In genomic region chr16:23310744-23311143, GRCh38 we compare ENCODE assay signal across 41 cellular contexts. TPM values are rescaled to one million over a fixed set of nuclear protein-coding genes. Genes with fewer than 3 reads are reported as not detected.
A peak's percentile ranks its signal among the peaks of the same experiment; 100 is the strongest.
DNase-seq lines count a peak whose midpoint lies in the region; ATAC-seq, FAIRE-seq and TF ChIP-seq lines count a peak whose summit lies in the region.
"Had no signal": no experiment of that assay in that cellular context is flagged by ENCODE, and none has a peak within 500 bp of the region (broad histone marks: within the 10 kb centered on the region; RNA-seq: fewer than 3 reads in every experiment).

No MANE protein-coding gene starts in this region.

- no peaks in the 10 kb centered on the region for H3K9me1 ChIP-seq in K562 (ENCODE audit: control insufficient read depth, insufficient read depth, low read length)

- intact Hi-C loops in Panc1 (cut with micrococcal nuclease; ENCODE audit: unreplicated experiment), result no loop called here
- intact Hi-C loops in K562 (cut with micrococcal nuclease), result no loop called here

- no peak overlapping the region for H3K9ac ChIP-seq in K562 (ENCODE audit: insufficient read depth in 1 of 2, low read depth in 2 of 2, low read length in 2 of 2)
- no peak overlapping the region for H3K9ac ChIP-seq in trophoblast cell (ENCODE audit: low read length)
- H3K9ac ChIP-seq: BLaER1; BLaER1 treated with 17β-estradiol and CSF1 and Interleukin-3, amounts not matched to agents 10 nM and 100 nM had no signal

- in situ Hi-C loops in Panc1 (cut with HindIII; ENCODE audit: low pct_unique_long_range_greater_than_20kb, low sequenced_read_pairs) (no loop called here), K562 (cut with MboI) (no loop called here)

- no peaks in the 10 kb centered on the region for H3K79me1 ChIP-seq in trophoblast cell (ENCODE audit: low read length)

- H2AFZ ChIP-seq in K562 (ENCODE audit: low read depth, low read length), result no peak overlapping the region
- no peak overlapping the region for H2AFZ ChIP-seq in trophoblast cell (ENCODE audit: insufficient read depth, low read length, poor library complexity)

- H4K20me1 ChIP-seq in K562 (replicated peaks; ENCODE audit: control insufficient read depth, insufficient read depth, low read length), result no peaks in the 10 kb centered on the region; the same call in 1 of the 2 replicates
- H4K20me1 ChIP-seq: BLaER1; BLaER1 treated with 17β-estradiol and CSF1 and Interleukin-3, amounts not matched to agents 10 nM and 100 nM had no signal

- no peak overlapping the region for H2AK5ac ChIP-seq in trophoblast cell (ENCODE audit: low read length)

- H3K27ac ChIP-seq in HEK293 (ENCODE audit: extremely low read depth, low read depth, low read length) (no peak overlapping the region), Panc1 (ENCODE audit: low read length) (peak overlapping the region; percentile 52; the same call in 1 of the 2 replicates), K562 (ENCODE audit: extremely low read depth, low read depth, low read length) (no peak overlapping the region), trophoblast cell (ENCODE audit: low read depth, low read length) (no peak overlapping the region)
- H3K27ac ChIP-seq: 22Rv1; A549; BLaER1; BLaER1 treated with 17β-estradiol and CSF1 and Interleukin-3, amounts not matched to agents 10 nM and 100 nM; C4-2B had no signal

- ATAC-seq in Panc1 (no peak), K562 (no peak), HG02763 (IDR thresholded peaks at IDR 0.05; ENCODE audit: unreplicated experiment) (no peak), HG02840 (IDR thresholded peaks at IDR 0.05; ENCODE audit: low FRiP score, unreplicated experiment) (no peak)
- ATAC-seq: A549; CD8-positive, alpha-beta T cell had no signal

- no peak overlapping the region for H2BK12ac ChIP-seq in trophoblast cell (ENCODE audit: low read length)

- H3K79me2 ChIP-seq in K562 (ENCODE audit: control insufficient read depth, insufficient read depth, low read length) (no peaks in the 10 kb centered on the region), trophoblast cell (ENCODE audit: control insufficient read depth, insufficient read depth, low read length, poor library complexity) (no peaks in the 10 kb centered on the region)

- no peak overlapping the region for H4K91ac ChIP-seq in trophoblast cell (ENCODE audit: low read depth, low read length)

- POLR2A ChIA-PET in HEK293 (lab: Yijun Ruan, JAX) (no interaction called here), Panc1 (lab: Charles Lee) (interaction anchor here (0.6 kb wide), 1 partner anchor 45 kb away, joined by 11 read pairs; no protein-coding TSS in a partner anchor), K562 (lab: Yijun Ruan, JAX) (no interaction called here)

- no peak overlapping the region for H2BK5ac ChIP-seq in trophoblast cell (ENCODE audit: low read depth, low read length, poor library complexity)

- no peak for TF ChIP-seq POLR2A in K562 (conservative IDR thresholded peaks at IDR 0.05)

- no peak overlapping the region for H3K14ac ChIP-seq in trophoblast cell (ENCODE audit: low read length)

- H3K4me3 ChIP-seq in HEK293 (ENCODE audit: low read depth, low read length) (no peak overlapping the region), Panc1 (ENCODE audit: low read depth in 2 of 2, low read length in 2 of 2) (no peak overlapping the region), K562 (no peak overlapping the region), trophoblast cell (ENCODE audit: low read depth, low read length) (no peak overlapping the region)
- H3K4me3 ChIP-seq: A549; BLaER1; BLaER1 treated with 17β-estradiol and CSF1 and Interleukin-3, amounts not matched to agents 10 nM and 100 nM had no signal

- H4K8ac ChIP-seq in trophoblast cell (ENCODE audit: low read depth, low read length), result no peak overlapping the region

- TF ChIP-seq CTCF in HEK293 (tag by site-specific recombination; IDR thresholded peaks at IDR 0.05) (no peak), Panc1 (IDR thresholded peaks at IDR 0.05) (no peak), K562 (IDR thresholded peaks at IDR 0.05 in 2 of 3, conservative IDR thresholded peaks at IDR 0.05 in 1 of 3; ENCODE audit: insufficient read depth in 2 of 3, low read depth in 1 of 3, low read length in 3 of 3) (no peak)

- TF ChIP-seq RAD21 in K562 (CRISPR knock-in tag; conservative IDR thresholded peaks at IDR 0.05 in 1 of 2, IDR thresholded peaks at IDR 0.05 in 1 of 2), result no peak

- TF ChIP-seq EP300 in K562 (IDR thresholded peaks at IDR 0.05; ENCODE audit: low read length), result no peak

- H3K4me1 ChIP-seq in HEK293 (ENCODE audit: control insufficient read depth, insufficient read depth, low read length) (no peaks in the 10 kb centered on the region; the same call in 1 of the 2 replicates), Panc1 (ENCODE audit: control insufficient read depth, insufficient read depth, low read length) (peaks cover 34% of the 10 kb centered on the region), K562 (replicated peaks in 1 of 2; ENCODE audit: control insufficient read depth in 2 of 2, insufficient read depth in 2 of 2, low read length in 2 of 2) (no peaks in the 10 kb centered on the region), trophoblast cell (ENCODE audit: control insufficient read depth in 1 of 2, insufficient read depth in 2 of 2, low read length in 2 of 2) (peaks cover 0 to 1% of the 10 kb centered on the region in 2 experiments)
- H3K4me1 ChIP-seq: A549; BE2C; BLaER1; BLaER1 treated with 17β-estradiol and CSF1 and Interleukin-3, amounts not matched to agents 10 nM and 100 nM; Caco-2 had no signal

- no peak for FAIRE-seq in K562 (lab: Jason Lieb, UNC)
- FAIRE-seq: A204.1, A549, D721Med had no signal

- CTCF ChIA-PET in HEK293 (lab: Yijun Ruan, JAX) (interaction anchor here (0.9 to 1.4 kb wide), 3 partner anchors 8 to 124 kb away, joined by 3 to 5 read pairs (median 3); partner anchors contain the start of gene SCNN1B), Panc1 (lab: Charles Lee) (interaction anchor here (0.6 kb wide), 1 partner anchor 18 kb away, joined by 3 read pairs; no protein-coding TSS in a partner anchor), K562 (lab: Yijun Ruan, JAX; ENCODE audit: low intra/inter-chr PET ratio) (no interaction called here)

- no peak overlapping the region for H3K4ac ChIP-seq in trophoblast cell (ENCODE audit: low read depth, low read length)

- no peak overlapping the region for H3K18ac ChIP-seq in trophoblast cell (ENCODE audit: low read length)

- H3K36me3 ChIP-seq in HEK293 (ENCODE audit: control insufficient read depth in 2 of 2, insufficient read depth in 1 of 2, low read length in 2 of 2) (no peaks in the 10 kb centered on the region), Panc1 (ENCODE audit: control insufficient read depth, insufficient read depth, low read length) (no peaks in the 10 kb centered on the region), K562 (ENCODE audit: control insufficient read depth, insufficient read depth, low read length) (no peaks in the 10 kb centered on the region), trophoblast cell (ENCODE audit: control insufficient read depth in 1 of 2, insufficient read depth in 2 of 2, low read length in 2 of 2) (no peaks in the 10 kb centered on the region)
- H3K36me3 ChIP-seq: BE2C; BLaER1; BLaER1 treated with 17β-estradiol and CSF1 and Interleukin-3, amounts not matched to agents 10 nM and 100 nM had no signal

- H3K9me3 ChIP-seq in HEK293 (ENCODE audit: control insufficient read depth, insufficient read depth, low read depth, low read length) (no peaks in the 10 kb centered on the region), Panc1 (ENCODE audit: control insufficient read depth, insufficient read depth, low read depth, low read length) (no peaks in the 10 kb centered on the region), K562 (replicated peaks; ENCODE audit: control insufficient read depth, insufficient read depth, low read depth, low read length) (no peaks in the 10 kb centered on the region), trophoblast cell (ENCODE audit: insufficient read depth, low read depth, low read length) (peaks cover 4% of the 10 kb centered on the region)
- H3K9me3 ChIP-seq: A549, BE2C, Caco-2 had no signal

- H3K27me3 ChIP-seq in Panc1 (ENCODE audit: control insufficient read depth, insufficient read depth, low read length), result no peaks in the 10 kb centered on the region
- peaks cover 2 to 20% of the 10 kb centered on the region in 2 experiments; a peak in 2 of 5 replicates for H3K27me3 ChIP-seq in K562 (ENCODE audit: control insufficient read depth in 2 of 2, insufficient read depth in 2 of 2, low read length in 2 of 2)
- no peaks in the 10 kb centered on the region for H3K27me3 ChIP-seq in trophoblast cell (ENCODE audit: insufficient read depth, low read length)
- H3K27me3 ChIP-seq: BE2C; BLaER1; BLaER1 treated with 17β-estradiol and CSF1 and Interleukin-3, amounts not matched to agents 10 nM and 100 nM had no signal

- WGBS in K562 (ENCODE audit: insufficient coverage, low coverage, missing lambda C conversion rate), result 0% methylated on average over 5 of the region's 5 CpGs
- no CpG with 5 or more reads among the region's 5 CpGs for WGBS in trophoblast cell (ENCODE audit: extremely low coverage, insufficient coverage, insufficient read length)

- DNase-seq in Panc1 (ENCODE audit: low read depth, low spot score) (no peak), K562 (ENCODE audit: extremely low read depth in 1 of 4, low spot score in 3 of 4) (no peak), trophoblast cell (no peak), CD1c-positive myeloid dendritic cell (ENCODE audit: extremely low spot score) (no peak), NCI-H82 treated with DMSO at 0.1 percent for 48 hours (lab: John Stamatoyannopoulos, UW; ENCODE audit: unreplicated experiment) (no peak)
- DNase-seq: 8988T; ACHN; AML-193; BE2C; C1 segment of cervical spinal cord; Caco-2; Calu3; CD4-positive, alpha-beta memory T cell; CD4-positive, alpha-beta T cell; CD4-positive, CD25-positive, alpha-beta regulatory T cell; CD8-positive, alpha-beta memory T cell; CD8-positive, alpha-beta T cell; COR-L47; DMS 273 treated with DMSO at 0.1 percent for 48 hours; DMS153; DMS53; DMS79; DMS79 treated with DMSO at 0.1 percent for 48 hours; DND-41; EL had no signal

- BruUV-seq in Panc1 (replicated peaks; lab: Mats Ljungman, UMichigan) (no TSS peak), K562 (replicated peaks; lab: Mats Ljungman, UMichigan) (no TSS peak)

- H3K4me2 ChIP-seq in K562 (ENCODE audit: insufficient read depth, low read length), result no peak overlapping the region
- H3K4me2 ChIP-seq in trophoblast cell (ENCODE audit: low read length), result no peak overlapping the region
- H3K4me2 ChIP-seq: A549; BLaER1; BLaER1 treated with 17β-estradiol and CSF1 and Interleukin-3, amounts not matched to agents 10 nM and 100 nM had no signal

- peak overlapping the region; percentile 15 for H3K23ac ChIP-seq in trophoblast cell (ENCODE audit: low read length)

- no peak overlapping the region for H4K12ac ChIP-seq in trophoblast cell (ENCODE audit: low read depth, low read length)

- no peak overlapping the region for H2BK120ac ChIP-seq in trophoblast cell (ENCODE audit: insufficient read depth, low read length, poor library complexity)

RNA-seq across cellular contexts. Expression of gene SCNN1B, which starts 8.6 kb away (rescaled TPM):
- total RNA-seq in Panc1 (2021; ENCODE audit: unreplicated experiment), result 10.7 TPM
- 18.4 TPM for polyA plus RNA-seq in Panc1 (2012; ENCODE audit: insufficient read length)
- not detected in 2 replicates for total RNA-seq in K562 (2011; cell fraction: chromatin; rRNA removed; ENCODE audit: low replicate concordance)
- not detected in 2 replicates for total RNA-seq in K562 (2011; cell fraction: nucleolus; rRNA removed)
- not detected in 2 replicates for total RNA-seq in K562 (2011; cell fraction: nucleoplasm; rRNA removed)
- total RNA-seq in K562 (2014; rRNA removed), result not detected in 2 replicates
- not detected in 2 replicates for total RNA-seq in K562 (2014; rRNA removed; fragmentation: Illumina TruSeq; extraction: Trizol)
- not detected in 2 replicates for total RNA-seq in K562 (2015; rRNA removed; fragmentation: Illumina TruSeq; extraction: Trizol)
- not detected in 2 replicates for total RNA-seq in K562 (2021)
- not detected in 2 replicates for polyA plus RNA-seq in K562 (2011; rRNA removed)
- not detected in 2 replicates for polyA plus RNA-seq in K562 (2011; cell fraction: cytosol; rRNA removed)
- polyA plus RNA-seq in K562 (2011; cell fraction: nucleus; rRNA removed), result not detected in 2 replicates
- polyA plus RNA-seq in K562 (2012), result not detected in 2 replicates
- not detected in 2 replicates for polyA plus RNA-seq in K562 (2014; fragmentation: Illumina TruSeq; extraction: Trizol)
- polyA plus RNA-seq in K562 (2014; fragmentation: Nextera tagmentation; extraction: Ambion mirVana), result not detected
- not detected in 2 replicates for polyA plus RNA-seq in K562 (2014; rRNA removed)
- not detected in 2 replicates for polyA minus RNA-seq in K562 (2011; rRNA and poly(A)+ RNA removed)
- polyA minus RNA-seq in K562 (2011; cell fraction: cytosol; rRNA and poly(A)+ RNA removed), result not detected in 2 replicates
- polyA minus RNA-seq in K562 (2011; cell fraction: nucleus; rRNA and poly(A)+ RNA removed), result not detected in 2 replicates
- not detected in 2 replicates for polyA plus RNA-seq in trophoblast cell (2013)
- total RNA-seq: A172; B cell; Caco-2; Calu3; CD4-positive, alpha-beta memory T cell; CD4-positive, alpha-beta T cell; CD4-positive, CD25-positive, alpha-beta regulatory T cell; CD8-positive, alpha-beta memory T cell; CD8-positive, alpha-beta T cell; Daoy had no signal
- polyA plus RNA-seq: AG04450; BJ; CD14-positive monocyte; CD4-positive, alpha-beta memory T cell; CD4-positive, CD25-positive, alpha-beta regulatory T cell; CD8-positive, alpha-beta memory T cell had no signal

Comparison
In these comparisons a context has a peak if more than half of its experiments do, and no peak if none do; other contexts are left out.
1. RNA of gene SCNN1B, which starts 8.6 kb away (total RNA-seq): 10.7 TPM in Panc1 (single experiment); not detected in K562; every median in the first group is over 10 times any median in the second.
2. Of the 44 proteins assayed by ChIP-seq in both K562 and HEK293: peak only in K562: none; only in HEK293: none; in both: ZNF184; in neither: 43.